8 cellular contexts compared by ENCODE assay signal in genomic region chr18:8063152-8063551, GRCh38.
DNase-seq lines count a peak whose midpoint lies in the region; ATAC-seq and TF ChIP-seq lines count a peak whose summit lies in the region.
"Not testable (repeated sequence)": the region's sequence is repeated elsewhere in the genome, so short reads cannot be mapped to it uniquely, and the experiment has no call there.

No MANE protein-coding gene starts in this region.

- TF ChIP-seq POLR2A in HCT116 (IDR thresholded peaks at IDR 0.05; ENCODE audit: borderline replicate concordance, extremely low read depth, insufficient read depth, insufficient read length) = not testable (repeated sequence)

- not testable (repeated sequence) for H3K36me3 Mint-ChIP-seq in CD4-positive, alpha-beta memory T cell; activated T-cell treated with anti-CD3 and anti-CD28 coated beads, Interleukin-2, amount 50 U/mL, for 4 hours (ENCODE audit: insufficient read depth); mesothelial cell of epicardium; osteocyte (ENCODE audit: unreplicated experiment)

- not testable (repeated sequence) for H3K9me3 Mint-ChIP-seq in CD4-positive, alpha-beta memory T cell; activated T-cell treated with anti-CD3 and anti-CD28 coated beads, Interleukin-2, amount 50 U/mL, for 4 hours; mesothelial cell of epicardium; osteocyte (ENCODE audit: unreplicated experiment)

- peak; percentile 52 for ATAC-seq in HCT116
- not testable (repeated sequence) for ATAC-seq in activated T-cell treated with anti-CD3 and anti-CD28 coated beads, Interleukin-2, amount 50 U/mL, for 4 hours

- H3K9me2 ChIP-seq in HCT116 (ENCODE audit: insufficient read depth) = not testable (repeated sequence)

- H4K20me1 ChIP-seq in HCT116 (ENCODE audit: insufficient read depth) = not testable (repeated sequence)

- peak overlapping the region; percentile 40; the same call in 1 of the 2 replicates for H3K9ac ChIP-seq in HCT116 (ENCODE audit: low read length)
- H3K9ac ChIP-seq in iPS-15b (ENCODE audit: low read depth, low read length) = not testable (repeated sequence)

- RAD21 ChIA-PET in HCT116 (lab: Charles Lee; ENCODE audit: low non-redundant PET in 1 of 2, low total read pairs in 2 of 2, uncharacterized antibody in 2 of 2, unreplicated experiment in 2 of 2) = not testable (repeated sequence)

- H3K4me1 Mint-ChIP-seq in CD4-positive, alpha-beta memory T cell; activated T-cell treated with anti-CD3 and anti-CD28 coated beads, Interleukin-2, amount 50 U/mL, for 4 hours (ENCODE audit: low read depth); mesothelial cell of epicardium: not testable (repeated sequence)
- H3K4me1 Mint-ChIP-seq in osteocyte (ENCODE audit: unreplicated experiment) = peaks cover 21% of the 10 kb centered on the region

- H3K27ac ChIP-seq in CD4-positive, alpha-beta memory T cell (ENCODE audit: low read depth, low read length) = not testable (repeated sequence)
- H3K27ac ChIP-seq in HCT116 (ENCODE audit: low read depth, low read length) (peak overlapping the region; percentile 33), RWPE1 (peak overlapping the region; percentile 79)

- CTCF ChIA-PET in CD4-positive, alpha-beta memory T cell (lab: Charles Lee; ENCODE audit: partially characterized antibody); HCT116 (lab: Charles Lee); RWPE1 (lab: Yijun Ruan, JAX): not testable (repeated sequence)

- POLR2A ChIA-PET in CD4-positive, alpha-beta memory T cell (lab: Charles Lee; ENCODE audit: partially characterized antibody); HCT116 (lab: Charles Lee); RWPE1 (lab: Yijun Ruan, JAX; ENCODE audit: low non-redundant PET): not testable (repeated sequence)

- TSS peak; percentile 81 for BruUV-seq in HCT116 (replicated peaks; lab: Mats Ljungman, UMichigan)

- H3K4me2 ChIP-seq in HCT116 (ENCODE audit: low read length) = peak overlapping the region; percentile 74

- not testable (repeated sequence) for H3K36me3 ChIP-seq in CD4-positive, alpha-beta memory T cell (ENCODE audit: insufficient read depth, low read length); HCT116 (ENCODE audit: control insufficient read depth in 1 of 2, insufficient read depth in 2 of 2, low read length in 2 of 2); iPS-15b (ENCODE audit: control insufficient read depth, insufficient read depth, low read length)

- not testable (repeated sequence) for H3K27me3 Mint-ChIP-seq in CD4-positive, alpha-beta memory T cell; activated T-cell treated with anti-CD3 and anti-CD28 coated beads, Interleukin-2, amount 50 U/mL, for 4 hours (ENCODE audit: low read depth); mesothelial cell of epicardium (ENCODE audit: low read depth); osteocyte (ENCODE audit: unreplicated experiment)

- H2AFZ ChIP-seq in HCT116 (ENCODE audit: low read depth, low read length, poor library complexity, severe bottlenecking) = peak overlapping the region; percentile 84

- DNase-seq in CD4-positive, alpha-beta memory T cell; HCT116 (ENCODE audit: low read depth, low spot score); RWPE1 (ENCODE audit: low spot score); activated T-cell treated with anti-CD3 and anti-CD28 coated beads, Interleukin-2, amount 50 U/mL, for 4 hours; mesothelial cell of epicardium (ENCODE audit: low spot score in 2 of 2, unreplicated experiment in 2 of 2); osteocyte (ENCODE audit: extremely low spot score, unreplicated experiment): not testable (repeated sequence)
- peak; percentile 9 for DNase-seq in epithelial cell of esophagus (ENCODE audit: low read depth)

- H3K4me1 ChIP-seq in CD4-positive, alpha-beta memory T cell (ENCODE audit: insufficient read depth, low read length); HCT116 (ENCODE audit: control insufficient read depth in 1 of 2, insufficient read depth in 2 of 2, low read length in 2 of 2); iPS-15b (ENCODE audit: control insufficient read depth, insufficient read depth, low read length): not testable (repeated sequence)

- H3K4me3 ChIP-seq in CD4-positive, alpha-beta memory T cell (ENCODE audit: low read length in 2 of 2) = not testable (repeated sequence)
- H3K4me3 ChIP-seq in HCT116 (replicated peaks in 1 of 2; ENCODE audit: low read depth in 1 of 2, low read length in 2 of 2) = peak overlapping the region; percentile 40 to 52
- H3K4me3 ChIP-seq in epithelial cell of esophagus (ENCODE audit: low read length) = peak overlapping the region; percentile 21
- H3K4me3 ChIP-seq in iPS-15b (ENCODE audit: low read depth, low read length) = peak overlapping the region; percentile 33

- intact Hi-C loops in CD4-positive, alpha-beta memory T cell (cut with micrococcal nuclease); HCT116 (cut with micrococcal nuclease): not testable (repeated sequence)

- peak overlapping the region in 5 of 8 donors; percentile 20 to 73 (median 52) for H3K4me3 Mint-ChIP-seq in CD4-positive, alpha-beta memory T cell
- H3K4me3 Mint-ChIP-seq in activated T-cell treated with anti-CD3 and anti-CD28 coated beads, Interleukin-2, amount 50 U/mL, for 4 hours = peak overlapping the region; percentile 47
- peak overlapping the region; percentile 78 for H3K4me3 Mint-ChIP-seq in mesothelial cell of epicardium
- H3K4me3 Mint-ChIP-seq in osteocyte (ENCODE audit: unreplicated experiment) = peak overlapping the region; percentile 76

- not testable (repeated sequence) for TF ChIP-seq CTCF in HCT116 (IDR thresholded peaks at IDR 0.05 in 2 of 3, conservative IDR thresholded peaks at IDR 0.05 in 1 of 3; ENCODE audit: borderline replicate concordance in 1 of 3, insufficient read depth in 1 of 3, low read depth in 2 of 3, low read length in 2 of 3); RWPE1 (conservative IDR thresholded peaks at IDR 0.05; ENCODE audit: low read depth); epithelial cell of esophagus (IDR thresholded peaks at IDR 0.05; ENCODE audit: insufficient read depth, low read depth, low read length, missing control alignments); mesothelial cell of epicardium (IDR thresholded peaks at IDR 0.05; ENCODE audit: unreplicated experiment); osteocyte (IDR thresholded peaks at IDR 0.05)

- H3K27ac Mint-ChIP-seq in CD4-positive, alpha-beta memory T cell = peak overlapping the region in 4 of 7 donors; percentile 35 to 50 (median 45)
- peak overlapping the region; percentile 78 for H3K27ac Mint-ChIP-seq in mesothelial cell of epicardium
- H3K27ac Mint-ChIP-seq in osteocyte (ENCODE audit: unreplicated experiment) = peak overlapping the region; percentile 79

- not testable (repeated sequence) for H3K27me3 ChIP-seq in CD4-positive, alpha-beta memory T cell (ENCODE audit: insufficient read depth, low read length); HCT116 (ENCODE audit: insufficient read depth, low read length); iPS-15b (ENCODE audit: control insufficient read depth, insufficient read depth, low read length)

- H3K79me2 ChIP-seq in HCT116 (ENCODE audit: insufficient read depth, low read length) = not testable (repeated sequence)

- H3K9me3 ChIP-seq in CD4-positive, alpha-beta memory T cell (ENCODE audit: control insufficient read depth in 1 of 2, low read length in 2 of 2); HCT116 (ENCODE audit: control insufficient read depth in 1 of 2, insufficient read depth in 1 of 2, low read depth in 1 of 2, low read length in 2 of 2); iPS-15b (ENCODE audit: control insufficient read depth, insufficient read depth, low read length): not testable (repeated sequence)

- not testable (repeated sequence) for TF ChIP-seq RAD21 in HCT116 (IDR thresholded peaks at IDR 0.05; ENCODE audit: low read depth)
